In the genomic region with DNA sequence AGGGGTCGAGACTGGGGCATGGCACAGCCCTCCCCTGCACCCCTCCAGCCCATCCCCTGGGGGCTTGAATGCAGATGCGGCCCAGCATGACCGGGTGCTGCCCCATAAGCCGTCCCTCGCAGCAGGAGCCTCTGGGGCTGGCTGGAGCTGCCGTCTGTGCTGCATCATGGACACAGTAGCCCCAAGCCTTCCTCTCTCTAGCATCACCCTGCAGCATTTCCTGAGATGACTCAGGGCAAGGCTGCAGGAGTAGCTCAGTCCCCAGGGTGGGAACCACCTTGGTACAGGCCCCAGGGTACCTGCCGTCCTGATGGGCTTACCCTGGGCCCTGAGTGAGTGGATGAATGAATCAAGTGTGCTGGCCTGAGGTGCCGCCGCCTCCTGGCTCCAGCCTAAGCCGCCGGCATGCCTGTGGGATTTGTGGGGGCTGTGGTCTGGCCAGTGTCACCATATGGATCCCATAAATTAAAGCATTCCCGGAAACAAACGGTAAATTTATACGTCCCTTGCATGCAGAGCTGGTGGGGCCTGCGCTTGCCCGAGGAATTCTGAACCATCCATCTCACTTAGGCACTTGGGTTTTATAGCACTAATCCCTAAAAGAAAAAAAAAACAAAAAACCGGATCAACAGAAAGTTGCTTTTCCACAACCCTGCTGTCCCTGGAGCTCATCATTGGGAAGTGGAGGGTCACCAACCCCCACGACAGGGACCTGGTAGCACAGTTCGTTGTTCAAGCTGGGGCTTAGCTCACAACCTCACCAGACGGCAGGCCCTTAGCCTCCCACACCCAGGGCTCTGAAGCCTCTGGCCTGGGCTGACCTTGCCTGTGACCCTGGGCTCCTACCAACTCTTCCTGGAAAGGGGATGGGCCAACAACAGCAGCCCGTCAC, we compare ENCODE assay signal across 9 cellular contexts.
DNase-seq lines count a peak whose midpoint lies in the region; ATAC-seq and TF ChIP-seq lines count a peak whose summit lies in the region.
"Had no signal": no experiment of that assay in that cellular context is flagged by ENCODE, and none has a peak within 500 bp of the region (broad histone marks: within the 10 kb centered on the region; RNA-seq: fewer than 3 reads in every experiment).

No MANE protein-coding gene starts in this region.

- H3K27ac ChIP-seq in SK-N-SH (ENCODE audit: low read depth in 2 of 2, low read length in 1 of 2) (peak overlapping the region; percentile 47 to 77), spleen (peak overlapping the region in 5 of 8 donors; percentile 11 to 42 (median 28))

- peak; percentile 75 to 88 for TF ChIP-seq EP300 in SK-N-SH (IDR thresholded peaks at IDR 0.05; ENCODE audit: borderline replicate concordance in 1 of 2, low read depth in 1 of 2, low read length in 1 of 2)

- H3F3A ChIP-seq in SK-N-SH (replicated peaks; ENCODE audit: insufficient read depth): peaks cover 24% of the 10 kb centered on the region

- POLR2A ChIA-PET in SK-N-SH (lab: Yijun Ruan, JAX): interaction anchor here (0.6 to 2.0 kb wide), 3 partner anchors 12 to 94 kb away, joined by 3 to 12 read pairs (median 4); no protein-coding TSS in a partner anchor

- no peaks in the 10 kb centered on the region for H3K9me3 ChIP-seq in SK-N-SH
- peaks cover 0 to 8% (median 2%) of the 10 kb centered on the region in 8 donors for H3K9me3 ChIP-seq in spleen

- H3K79me2 ChIP-seq in SK-N-SH (ENCODE audit: insufficient read depth): no peaks in the 10 kb centered on the region

- DNase-seq in H4 (ENCODE audit: low spot score) (peak; percentile 94), SK-N-SH (peak; percentile 79), fibroblast of pulmonary artery (ENCODE audit: low read depth) (peak; percentile 21), spleen (no peak)
- no peak for DNase-seq in activated T-cell treated with anti-CD3 and anti-CD28 coated beads, Interleukin-2, amount 50 U/mL, for 48 hours
- DNase-seq: activated naive CD4-positive, alpha-beta T cell treated with anti-CD3 and anti-CD28 coated beads, Interleukin-2, amount 10 ng/mL, durations not matched to agents 7 days and 5 days had no signal

- H3K27me3 ChIP-seq in SK-N-SH (ENCODE audit: insufficient read depth): no peaks in the 10 kb centered on the region
- H3K27me3 ChIP-seq in spleen (replicated peaks in 1 of 7): no peaks in the 10 kb centered on the region

- ATAC-seq in HG03342 (IDR thresholded peaks at IDR 0.05; ENCODE audit: unreplicated experiment) (no peak), HG02852 (IDR thresholded peaks at IDR 0.05; ENCODE audit: unreplicated experiment) (no peak), GM19452 (IDR thresholded peaks at IDR 0.05; ENCODE audit: unreplicated experiment) (no peak)

- H3K4me3 ChIP-seq in SK-N-SH (ENCODE audit: low read depth in 2 of 2, low read length in 1 of 2): no peak overlapping the region
- no peak overlapping the region for H3K4me3 ChIP-seq in fibroblast of pulmonary artery (replicated peaks; ENCODE audit: low read depth, low read length)
- H3K4me3 ChIP-seq in spleen: no peak overlapping the region

- no peak for TF ChIP-seq POLR2A in spleen (IDR thresholded peaks at IDR 0.05)

- H2AFZ ChIP-seq in SK-N-SH (ENCODE audit: low read depth): no peak overlapping the region

- H3K9ac ChIP-seq in SK-N-SH: no peak overlapping the region

- no peaks in the 10 kb centered on the region for H3K9me2 ChIP-seq in SK-N-SH

- H3K36me3 ChIP-seq in SK-N-SH (replicated peaks in 1 of 2; ENCODE audit: control insufficient read depth in 1 of 2, insufficient read depth in 2 of 2, low read length in 1 of 2): no peaks in the 10 kb centered on the region
- no peaks in the 10 kb centered on the region for H3K36me3 ChIP-seq in spleen

- intact Hi-C loops in spleen (cut with DNase I; ENCODE audit: low total_unique reads): no loop called here

- peaks cover 25 to 94% of the 10 kb centered on the region in 2 experiments; a peak in 3 of 4 replicates for H3K4me1 ChIP-seq in SK-N-SH (ENCODE audit: control insufficient read depth in 1 of 2, insufficient read depth in 2 of 2, low read depth in 1 of 2, low read length in 1 of 2)
- peaks cover 5 to 43% (median 26%) of the 10 kb centered on the region in 6 donors for H3K4me1 ChIP-seq in spleen

- TF ChIP-seq CTCF in SK-N-SH (IDR thresholded peaks at IDR 0.05) (no peak), fibroblast of pulmonary artery (IDR thresholded peaks at IDR 0.05; ENCODE audit: low read length, missing control alignments) (no peak), spleen (IDR thresholded peaks at IDR 0.05 in 8 of 11, conservative IDR thresholded peaks at IDR 0.05 in 3 of 11) (no peak)

- TF ChIP-seq RAD21 in SK-N-SH (IDR thresholded peaks at IDR 0.05; ENCODE audit: low read length): peak; percentile 29

- peaks cover 8% of the 10 kb centered on the region for H4K20me1 ChIP-seq in SK-N-SH (ENCODE audit: insufficient read depth)

- CTCF ChIA-PET in SK-N-SH (lab: Yijun Ruan, JAX): interaction anchor here (0.6 to 1.5 kb wide), 10 partner anchors 15 to 261 kb away, joined by 3 to 7 read pairs (median 4); no protein-coding TSS in a partner anchor

- H3K4me2 ChIP-seq in SK-N-SH: peak overlapping the region; percentile 42; the same call in 1 of the 2 replicates

- 20% methylated on average over 16 of the region's 21 CpGs for whole genome bisulfite sequencing in SK-N-SH (ENCODE audit: low lambda C conversion rate)
- WGBS in spleen, 5 donors: 41 to 61% (median 47%) methylated on average over 18 to 21 of the region's 21 CpGs

TF ChIP-seq in SK-N-SH, 30 proteins besides CTCF, POLR2A, EP300 and RAD21:
- peak; percentile 19 for TF ChIP-seq CHD2 (IDR thresholded peaks at IDR 0.05; ENCODE audit: low read length, partially characterized antibody)
- TF ChIP-seq, protein P1, sequence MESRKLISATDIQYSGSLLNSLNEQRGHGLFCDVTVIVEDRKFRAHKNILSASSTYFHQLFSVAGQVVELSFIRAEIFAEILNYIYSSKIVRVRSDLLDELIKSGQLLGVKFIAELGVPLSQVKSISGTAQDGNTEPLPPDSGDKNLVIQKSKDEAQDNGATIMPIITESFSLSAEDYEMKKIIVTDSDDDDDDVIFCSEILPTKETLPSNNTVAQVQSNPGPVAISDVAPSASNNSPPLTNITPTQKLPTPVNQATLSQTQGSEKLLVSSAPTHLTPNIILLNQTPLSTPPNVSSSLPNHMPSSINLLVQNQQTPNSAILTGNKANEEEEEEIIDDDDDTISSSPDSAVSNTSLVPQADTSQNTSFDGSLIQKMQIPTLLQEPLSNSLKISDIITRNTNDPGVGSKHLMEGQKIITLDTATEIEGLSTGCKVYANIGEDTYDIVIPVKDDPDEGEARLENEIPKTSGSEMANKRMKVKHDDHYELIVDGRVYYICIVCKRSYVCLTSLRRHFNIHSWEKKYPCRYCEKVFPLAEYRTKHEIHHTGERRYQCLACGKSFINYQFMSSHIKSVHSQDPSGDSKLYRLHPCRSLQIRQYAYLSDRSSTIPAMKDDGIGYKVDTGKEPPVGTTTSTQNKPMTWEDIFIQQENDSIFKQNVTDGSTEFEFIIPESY (IDR thresholded peaks at IDR 0.05; ENCODE audit: borderline replicate concordance, low read depth): peak; percentile 29; the same call in 1 of the 2 replicates
- peak; percentile 89 for TF ChIP-seq NFIC (IDR thresholded peaks at IDR 0.05; ENCODE audit: borderline replicate concordance)
- peak; percentile 89 for TF ChIP-seq PBX3 (IDR thresholded peaks at IDR 0.05)
- 0 out of 2 replicates have a peak, but pooled peaks have one; percentile 9 for TF ChIP-seq NRF1 (IDR thresholded peaks at IDR 0.05; ENCODE audit: low read depth, low read length)
- TF ChIP-seq FOXM1 (IDR thresholded peaks at IDR 0.05; ENCODE audit: low read depth): 0 out of 2 replicates have a peak, but pooled peaks have one; percentile 17
- TF ChIP-seq, protein P2, sequence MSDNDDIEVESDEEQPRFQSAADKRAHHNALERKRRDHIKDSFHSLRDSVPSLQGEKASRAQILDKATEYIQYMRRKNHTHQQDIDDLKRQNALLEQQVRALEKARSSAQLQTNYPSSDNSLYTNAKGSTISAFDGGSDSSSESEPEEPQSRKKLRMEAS (IDR thresholded peaks at IDR 0.05; ENCODE audit: low read depth): no peak; the same call in 1 of the 2 replicates
- peak; percentile 97 for TF ChIP-seq TCF12 (IDR thresholded peaks at IDR 0.05)
- TF ChIP-seq FOSL2 (IDR thresholded peaks at IDR 0.05; ENCODE audit: borderline replicate concordance, low read depth): peak; percentile 64; the same call in 1 of the 2 replicates
- peak; percentile 51; the same call in 1 of the 2 replicates for TF ChIP-seq RCOR1 (IDR thresholded peaks at IDR 0.05; ENCODE audit: low read length)
- TF ChIP-seq, protein P3, sequence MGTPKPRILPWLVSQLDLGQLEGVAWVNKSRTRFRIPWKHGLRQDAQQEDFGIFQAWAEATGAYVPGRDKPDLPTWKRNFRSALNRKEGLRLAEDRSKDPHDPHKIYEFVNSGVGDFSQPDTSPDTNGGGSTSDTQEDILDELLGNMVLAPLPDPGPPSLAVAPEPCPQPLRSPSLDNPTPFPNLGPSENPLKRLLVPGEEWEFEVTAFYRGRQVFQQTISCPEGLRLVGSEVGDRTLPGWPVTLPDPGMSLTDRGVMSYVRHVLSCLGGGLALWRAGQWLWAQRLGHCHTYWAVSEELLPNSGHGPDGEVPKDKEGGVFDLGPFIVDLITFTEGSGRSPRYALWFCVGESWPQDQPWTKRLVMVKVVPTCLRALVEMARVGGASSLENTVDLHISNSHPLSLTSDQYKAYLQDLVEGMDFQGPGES (IDR thresholded peaks at IDR 0.05; ENCODE audit: low read depth, low read length): no peak
- TF ChIP-seq TEAD4 (IDR thresholded peaks at IDR 0.05; ENCODE audit: borderline replicate concordance, insufficient read depth): peak; percentile 80
- TF ChIP-seq ELF1 (IDR thresholded peaks at IDR 0.05): no peak
- peak; percentile 20; the same call in 1 of the 2 replicates for TF ChIP-seq RXRA (IDR thresholded peaks at IDR 0.05; ENCODE audit: borderline replicate concordance, low read depth)

Comparison
In these comparisons a context has a peak if more than half of its experiments do, and no peak if none do; other contexts are left out.
1. DNase-seq: peak in H4 (single experiment), SK-N-SH (single experiment) and fibroblast of pulmonary artery (single experiment); none in spleen (single experiment) and activated T-cell treated with anti-CD3 and anti-CD28 coated beads, Interleukin-2, amount 50 U/mL, for 48 hours (0 of 2).